ENCODE assay signal across 8 cellular contexts in genomic region chr12:10190558-10191388, GRCh38. TPM values are rescaled to one million over a fixed set of nuclear protein-coding genes. Genes with fewer than 3 reads are reported as not detected.
DNase-seq lines count a peak whose midpoint lies in the region; ATAC-seq, FAIRE-seq and TF ChIP-seq lines count a peak whose summit lies in the region.

No MANE protein-coding gene starts in this region.

- peak; percentile 33 to 87 (median 73) for TF ChIP-seq CTCF in Peyer's patch (IDR thresholded peaks at IDR 0.05)
- peak; percentile 76 for TF ChIP-seq CTCF in parathyroid adenoma (IDR thresholded peaks at IDR 0.05)

- H3K4me3 ChIP-seq in Peyer's patch (no peak overlapping the region), parathyroid adenoma (ENCODE audit: low read depth, low read length) (no peak overlapping the region)

- DNase-seq in D341Med (ENCODE audit: low spot score) = peak; percentile 79
- DNase-seq in Peyer's patch = peak in 1 of 3 donors; percentile 82
- peak; percentile 34 for DNase-seq in activated effector memory CD4-positive, alpha-beta T cell treated with Interleukin-2 at 50 U/mL for 16 hours
- DNase-seq in frontal cortex (ENCODE audit: low spot score in 2 of 2) = peak; percentile 45 to 74
- DNase-seq in KG1 (lab: John Stamatoyannopoulos, UW) = no peak

- H3K9me3 ChIP-seq in Peyer's patch (no peaks in the 10 kb centered on the region), parathyroid adenoma (ENCODE audit: control insufficient read depth, low read length) (no peaks in the 10 kb centered on the region)

- H3K79me2 ChIP-seq in parathyroid adenoma = no peaks in the 10 kb centered on the region

- peak; percentile 86 for ATAC-seq in GM19395 (IDR thresholded peaks at IDR 0.05; ENCODE audit: unreplicated experiment)
- peak; percentile 88 for ATAC-seq in HG03565 (IDR thresholded peaks at IDR 0.05; ENCODE audit: unreplicated experiment)

- no peaks in the 10 kb centered on the region for H3K4me1 ChIP-seq in Peyer's patch
- H3K4me1 ChIP-seq in parathyroid adenoma = no peaks in the 10 kb centered on the region

- H3K4me2 ChIP-seq in parathyroid adenoma (ENCODE audit: low read length) = no peak overlapping the region

- no peak overlapping the region for H3K27ac ChIP-seq in Peyer's patch
- no peak overlapping the region for H3K27ac ChIP-seq in parathyroid adenoma

- H3K9ac ChIP-seq in parathyroid adenoma = no peak overlapping the region

- no peak for TF ChIP-seq POLR2A in Peyer's patch (IDR thresholded peaks at IDR 0.05)

- FAIRE-seq in frontal cortex (lab: Jason Lieb, UNC) = no peak

- H2AFZ ChIP-seq in parathyroid adenoma = no peak overlapping the region

- H3K27me3 ChIP-seq in Peyer's patch (no peaks in the 10 kb centered on the region), parathyroid adenoma (ENCODE audit: control insufficient read depth, insufficient read depth, low read length) (no peaks in the 10 kb centered on the region)

- H3K36me3 ChIP-seq in Peyer's patch (no peaks in the 10 kb centered on the region), parathyroid adenoma (ENCODE audit: control insufficient read depth, insufficient read depth, low read length) (no peaks in the 10 kb centered on the region)

RNA-seq across cellular contexts. Expression of gene TMEM52B, which starts 11.9 kb away (rescaled TPM):
- total RNA-seq in Peyer's patch (not detected), frontal cortex (not detected)

RNA-seq across cellular contexts. Expression of gene OLR1, which starts 18.8 kb away (rescaled TPM):
- total RNA-seq in Peyer's patch = not detected
- total RNA-seq in frontal cortex = 4.1 TPM

RNA-seq across cellular contexts. Expression of gene GABARAPL1, which starts 21.9 kb away (rescaled TPM):
- total RNA-seq in Peyer's patch (100 to 1,000 TPM in 1 of 4 donors, 10 to 100 TPM in 3; 47.4 to 138 (median 70.2) TPM), frontal cortex (44.8 TPM)
